ENCODE assay signal across 16 cellular contexts in genomic region chr10:29411666-29412335, GRCh38.
DNase-seq lines count a peak whose midpoint lies in the region; ATAC-seq and TF ChIP-seq lines count a peak whose summit lies in the region.
"Had no signal": no experiment of that assay in that cellular context is flagged by ENCODE, and none has a peak within 500 bp of the region (broad histone marks: within the 10 kb centered on the region; RNA-seq: fewer than 3 reads in every experiment).

No MANE protein-coding gene starts in this region.

- H3K79me2 ChIP-seq in PC-3 (ENCODE audit: low read length): peaks cover 75% of the 10 kb centered on the region

- no peaks in the 10 kb centered on the region for H3F3A ChIP-seq in PC-3 (ENCODE audit: low read length, unreplicated experiment)

- H3K27ac Mint-ChIP-seq in activated CD4-positive, alpha-beta T cell treated with anti-CD3 and anti-CD28 coated beads for 36 hours: no peak overlapping the region
- H3K27ac Mint-ChIP-seq: activated B cell treated with CpG ODN at 0.5 μM for 24 hours; activated naive CD4-positive, alpha-beta T cell treated with anti-CD3 and anti-CD28 coated beads, Interleukin-2, amount 50 U/mL, for 72 hours; T-cell had no signal

- no peak for TF ChIP-seq CTCF in PC-3 (conservative IDR thresholded peaks at IDR 0.05; ENCODE audit: low read depth, low read length)
- TF ChIP-seq CTCF in fibroblast of the aortic adventitia (IDR thresholded peaks at IDR 0.05; ENCODE audit: insufficient read depth, low read length): no peak

- intact Hi-C loops in activated CD4-positive, alpha-beta T cell treated with anti-CD3 and anti-CD28 coated beads for 36 hours (cut with DNase I, micrococcal nuclease): loop anchor here in 1 of 2 experiments (5.0 kb wide), 2 partner anchors 246 to 734 kb away; partner anchors contain the start of gene BAMBI
- intact Hi-C loops in PC-3 (cut with micrococcal nuclease): no loop called here

- H3K4me3 ChIP-seq in PC-3 (ENCODE audit: low read length) (no peak overlapping the region), fibroblast of the aortic adventitia (ENCODE audit: low read depth, low read length) (no peak overlapping the region), skeletal muscle tissue (ENCODE audit: low read length in 3 of 3) (peak overlapping the region in 1 of 3 donors; percentile 40)

- H3K27me3 Mint-ChIP-seq in activated CD4-positive, alpha-beta T cell treated with anti-CD3 and anti-CD28 coated beads for 36 hours: no peaks in the 10 kb centered on the region
- H3K27me3 Mint-ChIP-seq: activated B cell treated with CpG ODN at 0.5 μM for 24 hours; central memory CD8-positive, alpha-beta T cell; T-cell had no signal

- H4K20me1 ChIP-seq in PC-3 (ENCODE audit: low read length): 0 out of 2 replicates have a peak, but pooled peaks cover 6% of the 10 kb centered on the region

- no peak overlapping the region for H3K27ac ChIP-seq in PC-3 (ENCODE audit: low read length)
- H3K27ac ChIP-seq in skeletal muscle tissue (ENCODE audit: low read depth, low read length): peak overlapping the region; percentile 26
- H3K27ac ChIP-seq: parathyroid adenoma had no signal

- H3K9ac ChIP-seq in PC-3 (ENCODE audit: low read length) (no peak overlapping the region), skeletal muscle tissue (ENCODE audit: low read depth in 1 of 3, low read length in 3 of 3) (peak overlapping the region in 2 of 3 donors; percentile 23 to 51)
- H3K9ac ChIP-seq: parathyroid adenoma had no signal

- peaks cover 36% of the 10 kb centered on the region for H3K4me1 Mint-ChIP-seq in activated CD4-positive, alpha-beta T cell treated with anti-CD3 and anti-CD28 coated beads for 36 hours

- H3K4me1 ChIP-seq in PC-3 (ENCODE audit: insufficient read depth, low read length): 0 out of 2 replicates have a peak, but pooled peaks cover 8% of the 10 kb centered on the region
- peaks cover 20 to 22% (median 22%) of the 10 kb centered on the region in 3 donors for H3K4me1 ChIP-seq in skeletal muscle tissue (ENCODE audit: control insufficient read depth in 3 of 3, insufficient read depth in 3 of 3, low read length in 3 of 3)

- H3K27me3 ChIP-seq in PC-3 (ENCODE audit: low read length): no peaks in the 10 kb centered on the region
- H3K27me3 ChIP-seq in skeletal muscle tissue (ENCODE audit: control insufficient read depth in 3 of 3, insufficient read depth in 3 of 3, low read length in 3 of 3): no peaks in the 10 kb centered on the region

- peak; percentile 30 for DNase-seq in activated CD4-positive, alpha-beta T cell treated with anti-CD3 and anti-CD28 coated beads for 36 hours
- no peak for DNase-seq in activated CD4-positive, alpha-beta T cell treated with anti-CD3 and anti-CD28 coated beads for 48 hours
- no peak for DNase-seq in PC-3
- DNase-seq in fibroblast of the aortic adventitia (ENCODE audit: low read depth): peak; percentile 10
- DNase-seq in activated CD8-positive, alpha-beta memory T cell treated with anti-CD3 and anti-CD28 coated beads, Interleukin-2, amount 50 U/mL, for 48 hours: no peak
- DNase-seq: activated B cell treated with CpG ODN at 0.5 μM for 24 hours, NCI-H2029, NCI-H526, T-cell had no signal

- POLR2A ChIA-PET in activated CD4-positive, alpha-beta T cell treated with anti-CD3 and anti-CD28 coated beads for 36 hours (lab: Charles Lee): no interaction called here
- POLR2A ChIA-PET in PC-3 (lab: Charles Lee; ENCODE audit: unreplicated experiment): no interaction called here

- peaks cover 6% of the 10 kb centered on the region for H3K36me3 ChIP-seq in PC-3 (ENCODE audit: low read depth, low read length)
- H3K36me3 ChIP-seq in skeletal muscle tissue (ENCODE audit: control insufficient read depth in 3 of 3, insufficient read depth in 3 of 3, low read length in 3 of 3): peaks cover 0 to 4% (median 2%) of the 10 kb centered on the region in 3 donors

- peaks cover 5% of the 10 kb centered on the region for H3K9me3 Mint-ChIP-seq in activated CD4-positive, alpha-beta T cell treated with anti-CD3 and anti-CD28 coated beads for 36 hours (ENCODE audit: low read depth)
- H3K9me3 Mint-ChIP-seq: central memory CD8-positive, alpha-beta T cell; T-cell had no signal

- no peak overlapping the region for H2AFZ ChIP-seq in PC-3 (ENCODE audit: low read length)
- H2AFZ ChIP-seq: parathyroid adenoma had no signal

- H3K9me2 ChIP-seq in PC-3 (replicated peaks; ENCODE audit: low read length): no peaks in the 10 kb centered on the region

- H3K9me3 ChIP-seq in PC-3 (ENCODE audit: low read length): no peaks in the 10 kb centered on the region
- H3K9me3 ChIP-seq in skeletal muscle tissue (ENCODE audit: control insufficient read depth in 3 of 3, low read length in 3 of 3): no peaks in the 10 kb centered on the region

- BruUV-seq in PC-3 (replicated peaks; lab: Mats Ljungman, UMichigan): no TSS peak

- CTCF ChIA-PET in activated CD4-positive, alpha-beta T cell treated with anti-CD3 and anti-CD28 coated beads for 36 hours (lab: Charles Lee): interaction anchor here (1.4 kb wide), 1 partner anchor 37 kb away, joined by 3 read pairs; no protein-coding TSS in a partner anchor
- CTCF ChIA-PET in PC-3 (lab: Charles Lee): no interaction called here

- ATAC-seq in activated CD4-positive, alpha-beta T cell treated with anti-CD3 and anti-CD28 coated beads for 36 hours: no peak
- no peak for ATAC-seq in PC-3
- no peak for ATAC-seq in HG02970 (IDR thresholded peaks at IDR 0.05; ENCODE audit: low FRiP score, unreplicated experiment)
- ATAC-seq in GM21825 (IDR thresholded peaks at IDR 0.05; ENCODE audit: unreplicated experiment): no peak
- ATAC-seq: Panc1, T-cell had no signal

- H3K36me3 Mint-ChIP-seq in activated CD4-positive, alpha-beta T cell treated with anti-CD3 and anti-CD28 coated beads for 36 hours (ENCODE audit: low read depth): peaks cover 10% of the 10 kb centered on the region

- no peak overlapping the region for H3K4me3 Mint-ChIP-seq in activated CD4-positive, alpha-beta T cell treated with anti-CD3 and anti-CD28 coated beads for 36 hours
- H3K4me3 Mint-ChIP-seq: activated B cell treated with CpG ODN at 0.5 μM for 24 hours; central memory CD8-positive, alpha-beta T cell had no signal

- H3K4me2 ChIP-seq in PC-3 (ENCODE audit: low read length): peak overlapping the region; percentile 96

Comparison
In these comparisons a context has a peak if more than half of its experiments do, and no peak if none do; other contexts are left out.
1. DNase-seq: peak in activated CD4-positive, alpha-beta T cell treated with anti-CD3 and anti-CD28 coated beads for 36 hours (single experiment) and fibroblast of the aortic adventitia (single experiment); none in activated CD4-positive, alpha-beta T cell treated with anti-CD3 and anti-CD28 coated beads for 48 hours (single experiment), PC-3 (single experiment) and activated CD8-positive, alpha-beta memory T cell treated with anti-CD3 and anti-CD28 coated beads, Interleukin-2, amount 50 U/mL, for 48 hours (single experiment).